1 cellular context compared by ENCODE assay signal in the genomic region with DNA sequence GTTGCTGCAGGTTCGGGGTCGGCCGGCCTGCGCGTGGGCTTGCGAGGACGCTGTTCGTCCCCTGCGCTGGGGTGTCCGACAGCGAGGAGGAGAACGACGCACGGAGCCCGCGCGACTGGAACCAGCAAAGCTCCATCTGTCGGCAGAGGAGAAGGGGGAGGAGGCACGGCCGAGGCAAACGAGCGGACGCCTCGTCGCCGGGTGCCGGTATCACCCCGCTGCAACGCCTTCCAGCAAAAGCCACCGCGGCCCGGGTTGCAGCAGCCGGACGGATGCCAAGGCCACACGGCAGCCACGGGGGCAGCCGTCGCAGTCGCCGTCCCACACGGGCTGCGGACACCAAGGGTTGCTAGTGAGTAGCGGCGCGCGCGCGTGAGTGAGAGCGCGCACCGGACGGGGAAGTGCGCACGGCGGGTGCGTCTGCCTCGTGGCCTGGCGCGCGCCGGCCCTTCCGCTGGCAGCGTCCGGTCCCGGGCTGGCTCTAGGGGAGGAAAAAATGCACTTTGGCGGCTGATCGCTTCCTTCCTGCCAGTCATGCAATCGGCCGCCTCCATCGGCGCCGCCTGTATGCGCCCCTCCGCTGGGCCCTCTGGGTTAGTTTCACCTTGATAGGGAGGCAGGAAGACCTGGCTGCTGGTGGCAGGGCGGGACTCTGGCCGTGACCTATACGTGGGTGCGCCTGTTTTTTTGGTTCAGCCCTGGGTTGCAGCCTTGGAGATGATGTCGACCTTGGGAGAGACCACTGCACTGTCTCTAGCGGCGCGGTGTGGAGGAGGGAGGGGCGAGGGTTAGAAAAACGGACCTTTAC.
TF ChIP-seq lines count a peak whose summit lies in the region.

No MANE protein-coding gene starts in this region.

TF ChIP-seq in HEK293, 187 proteins besides CTCF, POLR2A, EP300 and RAD21 (continued from another document and continues in another):
- TF ChIP-seq ZBTB11 (tag by site-specific recombination; conservative IDR thresholded peaks at IDR 0.05; ENCODE audit: low read depth) (no peak; the same call in 1 of the 2 replicates), ZNF239 (tag by site-specific recombination; IDR thresholded peaks at IDR 0.05) (peak; percentile 39; the same call in 1 of the 2 replicates), PBX3 (CRISPR knock-in tag; IDR thresholded peaks at IDR 0.05) (peak; percentile 53), FEZF1 (tag by site-specific recombination; IDR thresholded peaks at IDR 0.05) (no peak; the same call in none of the 2 replicates), ZNF501 (tag by site-specific recombination; IDR thresholded peaks at IDR 0.05) (peak; percentile 85; the same call in 1 of the 2 replicates), ZNF791 (tag by site-specific recombination; IDR thresholded peaks at IDR 0.05) (no peak), ZNF138 (tag by site-specific recombination; IDR thresholded peaks at IDR 0.05; ENCODE audit: borderline replicate concordance) (no peak), ZNF112 (tag by site-specific recombination; IDR thresholded peaks at IDR 0.05) (no peak), ZNF416 (tag by site-specific recombination; IDR thresholded peaks at IDR 0.05) (no peak), ZNF701 (tag by site-specific recombination; IDR thresholded peaks at IDR 0.05) (no peak), ZNF626 (tag by site-specific recombination; IDR thresholded peaks at IDR 0.05) (no peak), ZNF19 (tag by site-specific recombination; IDR thresholded peaks at IDR 0.05; ENCODE audit: low read depth) (no peak), KLF10 (tag by site-specific recombination; IDR thresholded peaks at IDR 0.05) (peak; percentile 4; the same call in 1 of the 2 replicates), ZNF16 (tag by site-specific recombination; IDR thresholded peaks at IDR 0.05; ENCODE audit: low read depth) (no peak), PRDM1 (tag by site-specific recombination; IDR thresholded peaks at IDR 0.05) (no peak; the same call in 1 of the 2 replicates), ZNF302 (tag by site-specific recombination; IDR thresholded peaks at IDR 0.05; ENCODE audit: low read depth) (no peak), ZNF292 (tag by site-specific recombination; IDR thresholded peaks at IDR 0.05; ENCODE audit: borderline replicate concordance, low read depth) (no peak), ZNF660 (tag by site-specific recombination; IDR thresholded peaks at IDR 0.05) (peak; percentile 43), MEIS1 (CRISPR knock-in tag; IDR thresholded peaks at IDR 0.05; ENCODE audit: borderline replicate concordance) (no peak), ZNF692 (tag by site-specific recombination; IDR thresholded peaks at IDR 0.05) (peak; percentile 70; the same call in 1 of the 2 replicates), IKZF3 (tag by site-specific recombination; IDR thresholded peaks at IDR 0.05) (no peak), ZNF132 (tag by site-specific recombination; IDR thresholded peaks at IDR 0.05; ENCODE audit: borderline replicate concordance) (no peak), ZNF169 (tag by site-specific recombination; IDR thresholded peaks at IDR 0.05) (no peak), ZNF433 (tag by site-specific recombination; IDR thresholded peaks at IDR 0.05; ENCODE audit: low read depth) (no peak), WT1 (tag by site-specific recombination; IDR thresholded peaks at IDR 0.05) (no peak), ZFP69B (tag by site-specific recombination; IDR thresholded peaks at IDR 0.05) (0 out of 2 replicates have a peak, but pooled peaks have one; percentile 36)
- TF ChIP-seq, protein P1, sequence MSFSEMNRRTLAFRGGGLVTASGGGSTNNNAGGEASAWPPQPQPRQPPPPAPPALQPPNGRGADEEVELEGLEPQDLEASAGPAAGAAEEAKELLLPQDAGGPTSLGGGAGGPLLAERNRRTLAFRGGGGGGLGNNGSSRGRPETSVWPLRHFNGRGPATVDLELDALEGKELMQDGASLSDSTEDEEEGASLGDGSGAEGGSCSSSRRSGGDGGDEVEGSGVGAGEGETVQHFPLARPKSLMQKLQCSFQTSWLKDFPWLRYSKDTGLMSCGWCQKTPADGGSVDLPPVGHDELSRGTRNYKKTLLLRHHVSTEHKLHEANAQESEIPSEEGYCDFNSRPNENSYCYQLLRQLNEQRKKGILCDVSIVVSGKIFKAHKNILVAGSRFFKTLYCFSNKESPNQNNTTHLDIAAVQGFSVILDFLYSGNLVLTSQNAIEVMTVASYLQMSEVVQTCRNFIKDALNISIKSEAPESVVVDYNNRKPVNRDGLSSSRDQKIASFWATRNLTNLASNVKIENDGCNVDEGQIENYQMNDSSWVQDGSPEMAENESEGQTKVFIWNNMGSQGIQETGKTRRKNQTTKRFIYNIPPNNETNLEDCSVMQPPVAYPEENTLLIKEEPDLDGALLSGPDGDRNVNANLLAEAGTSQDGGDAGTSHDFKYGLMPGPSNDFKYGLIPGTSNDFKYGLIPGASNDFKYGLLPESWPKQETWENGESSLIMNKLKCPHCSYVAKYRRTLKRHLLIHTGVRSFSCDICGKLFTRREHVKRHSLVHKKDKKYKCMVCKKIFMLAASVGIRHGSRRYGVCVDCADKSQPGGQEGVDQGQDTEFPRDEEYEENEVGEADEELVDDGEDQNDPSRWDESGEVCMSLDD (tag by site-specific recombination; IDR thresholded peaks at IDR 0.05), result peak; percentile 65; the same call in 1 of the 2 replicates
- TF ChIP-seq, protein P2, sequence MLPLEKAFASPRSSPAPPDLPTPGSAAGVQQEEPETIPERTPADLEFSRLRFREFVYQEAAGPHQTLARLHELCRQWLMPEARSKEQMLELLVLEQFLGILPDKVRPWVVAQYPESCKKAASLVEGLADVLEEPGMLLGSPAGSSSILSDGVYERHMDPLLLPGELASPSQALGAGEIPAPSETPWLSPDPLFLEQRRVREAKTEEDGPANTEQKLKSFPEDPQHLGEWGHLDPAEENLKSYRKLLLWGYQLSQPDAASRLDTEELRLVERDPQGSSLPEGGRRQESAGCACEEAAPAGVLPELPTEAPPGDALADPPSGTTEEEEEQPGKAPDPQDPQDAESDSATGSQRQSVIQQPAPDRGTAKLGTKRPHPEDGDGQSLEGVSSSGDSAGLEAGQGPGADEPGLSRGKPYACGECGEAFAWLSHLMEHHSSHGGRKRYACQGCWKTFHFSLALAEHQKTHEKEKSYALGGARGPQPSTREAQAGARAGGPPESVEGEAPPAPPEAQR (tag by site-specific recombination; IDR thresholded peaks at IDR 0.05), result no peak
- TF ChIP-seq, protein P3, sequence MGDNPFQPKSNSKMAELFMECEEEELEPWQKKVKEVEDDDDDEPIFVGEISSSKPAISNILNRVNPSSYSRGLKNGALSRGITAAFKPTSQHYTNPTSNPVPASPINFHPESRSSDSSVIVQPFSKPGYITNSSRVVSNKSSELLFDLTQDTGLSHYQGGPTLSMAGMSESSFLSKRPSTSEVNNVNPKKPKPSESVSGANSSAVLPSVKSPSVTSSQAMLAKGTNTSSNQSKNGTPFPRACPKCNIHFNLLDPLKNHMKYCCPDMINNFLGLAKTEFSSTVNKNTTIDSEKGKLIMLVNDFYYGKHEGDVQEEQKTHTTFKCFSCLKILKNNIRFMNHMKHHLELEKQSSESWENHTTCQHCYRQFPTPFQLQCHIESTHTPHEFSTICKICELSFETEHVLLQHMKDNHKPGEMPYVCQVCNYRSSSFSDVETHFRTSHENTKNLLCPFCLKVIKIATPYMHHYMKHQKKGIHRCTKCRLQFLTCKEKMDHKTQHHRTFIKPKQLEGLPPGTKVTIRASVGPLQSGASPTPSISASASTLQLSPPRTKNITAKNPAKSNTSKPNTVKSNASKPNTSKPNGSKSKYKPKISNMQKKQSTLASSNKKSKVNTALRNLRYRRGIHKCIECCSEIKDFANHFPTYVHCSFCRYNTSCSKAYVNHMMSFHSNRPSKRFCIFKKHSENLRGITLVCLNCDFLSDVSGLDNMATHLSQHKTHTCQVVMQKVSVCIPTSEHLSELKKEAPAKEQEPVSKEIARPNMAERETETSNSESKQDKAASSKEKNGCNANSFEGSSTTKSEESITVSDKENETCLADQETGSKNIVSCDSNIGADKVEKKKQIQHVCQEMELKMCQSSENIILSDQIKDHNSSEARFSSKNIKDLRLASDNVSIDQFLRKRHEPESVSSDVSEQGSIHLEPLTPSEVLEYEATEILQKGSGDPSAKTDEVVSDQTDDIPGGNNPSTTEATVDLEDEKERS (tag by site-specific recombination; IDR thresholded peaks at IDR 0.05), result peak; percentile 28; the same call in 1 of the 2 replicates
- TF ChIP-seq, protein P4, sequence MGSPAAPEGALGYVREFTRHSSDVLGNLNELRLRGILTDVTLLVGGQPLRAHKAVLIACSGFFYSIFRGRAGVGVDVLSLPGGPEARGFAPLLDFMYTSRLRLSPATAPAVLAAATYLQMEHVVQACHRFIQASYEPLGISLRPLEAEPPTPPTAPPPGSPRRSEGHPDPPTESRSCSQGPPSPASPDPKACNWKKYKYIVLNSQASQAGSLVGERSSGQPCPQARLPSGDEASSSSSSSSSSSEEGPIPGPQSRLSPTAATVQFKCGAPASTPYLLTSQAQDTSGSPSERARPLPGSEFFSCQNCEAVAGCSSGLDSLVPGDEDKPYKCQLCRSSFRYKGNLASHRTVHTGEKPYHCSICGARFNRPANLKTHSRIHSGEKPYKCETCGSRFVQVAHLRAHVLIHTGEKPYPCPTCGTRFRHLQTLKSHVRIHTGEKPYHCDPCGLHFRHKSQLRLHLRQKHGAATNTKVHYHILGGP (tag by site-specific recombination; IDR thresholded peaks at IDR 0.05), result no peak
- TF ChIP-seq, protein P5, sequence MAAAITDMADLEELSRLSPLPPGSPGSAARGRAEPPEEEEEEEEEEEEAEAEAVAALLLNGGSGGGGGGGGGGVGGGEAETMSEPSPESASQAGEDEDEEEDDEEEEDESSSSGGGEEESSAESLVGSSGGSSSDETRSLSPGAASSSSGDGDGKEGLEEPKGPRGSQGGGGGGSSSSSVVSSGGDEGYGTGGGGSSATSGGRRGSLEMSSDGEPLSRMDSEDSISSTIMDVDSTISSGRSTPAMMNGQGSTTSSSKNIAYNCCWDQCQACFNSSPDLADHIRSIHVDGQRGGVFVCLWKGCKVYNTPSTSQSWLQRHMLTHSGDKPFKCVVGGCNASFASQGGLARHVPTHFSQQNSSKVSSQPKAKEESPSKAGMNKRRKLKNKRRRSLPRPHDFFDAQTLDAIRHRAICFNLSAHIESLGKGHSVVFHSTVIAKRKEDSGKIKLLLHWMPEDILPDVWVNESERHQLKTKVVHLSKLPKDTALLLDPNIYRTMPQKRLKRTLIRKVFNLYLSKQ (tag by site-specific recombination; IDR thresholded peaks at IDR 0.05; ENCODE audit: borderline replicate concordance), result no peak
- TF ChIP-seq, protein P6, sequence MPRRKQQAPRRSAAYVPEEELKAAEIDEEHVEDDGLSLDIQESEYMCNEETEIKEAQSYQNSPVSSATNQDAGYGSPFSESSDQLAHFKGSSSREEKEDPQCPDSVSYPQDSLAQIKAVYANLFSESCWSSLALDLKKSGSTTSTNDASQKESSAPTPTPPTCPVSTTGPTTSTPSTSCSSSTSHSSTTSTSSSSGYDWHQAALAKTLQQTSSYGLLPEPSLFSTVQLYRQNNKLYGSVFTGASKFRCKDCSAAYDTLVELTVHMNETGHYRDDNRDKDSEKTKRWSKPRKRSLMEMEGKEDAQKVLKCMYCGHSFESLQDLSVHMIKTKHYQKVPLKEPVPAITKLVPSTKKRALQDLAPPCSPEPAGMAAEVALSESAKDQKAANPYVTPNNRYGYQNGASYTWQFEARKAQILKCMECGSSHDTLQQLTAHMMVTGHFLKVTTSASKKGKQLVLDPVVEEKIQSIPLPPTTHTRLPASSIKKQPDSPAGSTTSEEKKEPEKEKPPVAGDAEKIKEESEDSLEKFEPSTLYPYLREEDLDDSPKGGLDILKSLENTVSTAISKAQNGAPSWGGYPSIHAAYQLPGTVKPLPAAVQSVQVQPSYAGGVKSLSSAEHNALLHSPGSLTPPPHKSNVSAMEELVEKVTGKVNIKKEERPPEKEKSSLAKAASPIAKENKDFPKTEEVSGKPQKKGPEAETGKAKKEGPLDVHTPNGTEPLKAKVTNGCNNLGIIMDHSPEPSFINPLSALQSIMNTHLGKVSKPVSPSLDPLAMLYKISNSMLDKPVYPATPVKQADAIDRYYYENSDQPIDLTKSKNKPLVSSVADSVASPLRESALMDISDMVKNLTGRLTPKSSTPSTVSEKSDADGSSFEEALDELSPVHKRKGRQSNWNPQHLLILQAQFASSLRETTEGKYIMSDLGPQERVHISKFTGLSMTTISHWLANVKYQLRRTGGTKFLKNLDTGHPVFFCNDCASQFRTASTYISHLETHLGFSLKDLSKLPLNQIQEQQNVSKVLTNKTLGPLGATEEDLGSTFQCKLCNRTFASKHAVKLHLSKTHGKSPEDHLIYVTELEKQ (tag by site-specific recombination; IDR thresholded peaks at IDR 0.05; ENCODE audit: borderline replicate concordance), result no peak
